ENCODE assay signal across 15 cellular contexts in the genomic region with DNA sequence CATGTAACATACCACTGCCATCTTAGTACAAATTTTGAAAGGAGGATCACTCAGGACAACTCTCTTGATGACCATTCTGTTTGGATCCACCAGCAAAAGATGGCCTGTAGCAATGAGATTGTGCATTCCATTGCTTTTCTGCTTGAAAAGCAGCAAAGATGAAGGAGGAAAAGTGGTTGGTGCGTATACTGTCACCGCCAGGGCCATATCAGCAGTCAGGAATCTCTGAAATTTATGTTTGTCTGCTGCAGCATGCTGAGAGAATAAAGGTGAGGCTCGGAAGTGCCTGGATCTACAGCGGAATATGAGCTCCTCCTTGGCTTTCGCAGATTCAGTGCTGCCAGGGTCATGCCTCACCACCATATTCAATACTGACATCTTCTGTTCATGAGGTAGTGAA.
DNase-seq lines count a peak whose midpoint lies in the region; ATAC-seq and TF ChIP-seq lines count a peak whose summit lies in the region.
"Had no signal": no experiment of that assay in that cellular context is flagged by ENCODE, and none has a peak within 500 bp of the region (broad histone marks: within the 10 kb centered on the region; RNA-seq: fewer than 3 reads in every experiment).

No MANE protein-coding gene starts in this region.

- no peaks in the 10 kb centered on the region for H3K79me2 ChIP-seq in smooth muscle cell (ENCODE audit: low read depth)

- H3K27me3 ChIP-seq in cardiac muscle cell: no peaks in the 10 kb centered on the region
- no peaks in the 10 kb centered on the region for H3K27me3 ChIP-seq in smooth muscle cell (ENCODE audit: low read depth)
- H3K27me3 ChIP-seq: BLaER1 treated with 17β-estradiol and CSF1 and Interleukin-3, amounts not matched to agents 10 nM and 100 nM had no signal

- H3K4me2 ChIP-seq in smooth muscle cell: peak overlapping the region; percentile 80
- H3K4me2 ChIP-seq: BLaER1 treated with 17β-estradiol and CSF1 and Interleukin-3, amounts not matched to agents 10 nM and 100 nM had no signal

- no peaks in the 10 kb centered on the region for H4K20me1 ChIP-seq in smooth muscle cell (ENCODE audit: low read depth)
- H4K20me1 ChIP-seq: BLaER1 treated with 17β-estradiol and CSF1 and Interleukin-3, amounts not matched to agents 10 nM and 100 nM had no signal

- 94 to 95% methylated on average over 2 of the region's 5 CpGs for WGBS in mesodermal cell (ENCODE audit: insufficient coverage in 2 of 2), 2 experiments
- 93% methylated on average over 5 of the region's 5 CpGs for WGBS in smooth muscle cell (ENCODE audit: low lambda C conversion rate)

- TF ChIP-seq CTCF in cardiac muscle cell (IDR thresholded peaks at IDR 0.05; ENCODE audit: low read depth, low read length): no peak
- TF ChIP-seq CTCF in smooth muscle cell (IDR thresholded peaks at IDR 0.05; ENCODE audit: borderline replicate concordance, insufficient read depth, poor library complexity, severe bottlenecking): no peak

- peaks cover 25% of the 10 kb centered on the region for H3F3A ChIP-seq in smooth muscle cell (ENCODE audit: low read depth)

- intact Hi-C loops in Right ventricle myocardium superior (cut with DNase I): no loop called here

- H3K4me3 ChIP-seq in cardiac muscle cell (no peak overlapping the region), mesodermal cell (ENCODE audit: extremely low read depth, insufficient read depth, low read length, poor library complexity, severe bottlenecking) (no peak overlapping the region), smooth muscle cell (no peak overlapping the region)
- H3K4me3 ChIP-seq: BLaER1 treated with 17β-estradiol and CSF1 and Interleukin-3, amounts not matched to agents 10 nM and 100 nM; GM12878 had no signal

- H3K27ac ChIP-seq in cardiac muscle cell: peak overlapping the region; percentile 91
- H3K27ac ChIP-seq in mesodermal cell (ENCODE audit: low read depth, low read length, severe bottlenecking): peak overlapping the region; percentile 91
- peak overlapping the region; percentile 96 for H3K27ac ChIP-seq in smooth muscle cell (ENCODE audit: low read depth)
- H3K27ac ChIP-seq: 22Rv1; BLaER1 treated with 17β-estradiol and CSF1 and Interleukin-3, amounts not matched to agents 10 nM and 100 nM had no signal

- H3K36me3 ChIP-seq in cardiac muscle cell (no peaks in the 10 kb centered on the region), mesodermal cell (ENCODE audit: control insufficient read depth, insufficient read depth, low read length) (no peaks in the 10 kb centered on the region), smooth muscle cell (ENCODE audit: low read depth) (no peaks in the 10 kb centered on the region)
- H3K36me3 ChIP-seq: BLaER1 treated with 17β-estradiol and CSF1 and Interleukin-3, amounts not matched to agents 10 nM and 100 nM had no signal

- H3K9me3 ChIP-seq in cardiac muscle cell (ENCODE audit: low read depth): no peaks in the 10 kb centered on the region
- H3K9me3 ChIP-seq in mesodermal cell (ENCODE audit: control insufficient read depth, low read length): no peaks in the 10 kb centered on the region
- no peaks in the 10 kb centered on the region for H3K9me3 ChIP-seq in smooth muscle cell (replicated peaks; ENCODE audit: low read depth)

- DNase-seq in cardiac muscle cell (ENCODE audit: low read depth in 1 of 2, low spot score in 1 of 2): no peak
- no peak for DNase-seq in Right ventricle myocardium superior
- DNase-seq in smooth muscle cell (lab: John Stamatoyannopoulos, UW; ENCODE audit: unreplicated experiment): no peak
- no peak for DNase-seq in SW 1271 (lab: John Stamatoyannopoulos, UW)
- no peak for DNase-seq in T-helper 1 cell
- DNase-seq: CD4-positive, CD25-positive, alpha-beta regulatory T cell; DMS53; GOT3; H9 had no signal

- H3K4me1 ChIP-seq in cardiac muscle cell (ENCODE audit: low read depth) (peaks cover 18% of the 10 kb centered on the region), mesodermal cell (ENCODE audit: control insufficient read depth, insufficient read depth, low read length, poor library complexity, severe bottlenecking) (no peaks in the 10 kb centered on the region), smooth muscle cell (ENCODE audit: low read depth) (no peaks in the 10 kb centered on the region)

- no peak for ATAC-seq in Right ventricle myocardium superior (ENCODE audit: poor library complexity)
- no peak for ATAC-seq in GM18858 (IDR thresholded peaks at IDR 0.05; ENCODE audit: unreplicated experiment)
- ATAC-seq in GM18505 (IDR thresholded peaks at IDR 0.05; ENCODE audit: unreplicated experiment): no peak
- ATAC-seq: GM12878 had no signal

- no peak overlapping the region for H2AFZ ChIP-seq in smooth muscle cell (ENCODE audit: low read depth)

- H3K9ac ChIP-seq in smooth muscle cell (ENCODE audit: low read depth): no peak overlapping the region
- H3K9ac ChIP-seq: BLaER1 treated with 17β-estradiol and CSF1 and Interleukin-3, amounts not matched to agents 10 nM and 100 nM had no signal

- TF ChIP-seq POLR2A in GM18505 (IDR thresholded peaks at IDR 0.05; ENCODE audit: borderline replicate concordance, extremely low read depth, insufficient read depth, insufficient read length): no peak
